In the genomic region with DNA sequence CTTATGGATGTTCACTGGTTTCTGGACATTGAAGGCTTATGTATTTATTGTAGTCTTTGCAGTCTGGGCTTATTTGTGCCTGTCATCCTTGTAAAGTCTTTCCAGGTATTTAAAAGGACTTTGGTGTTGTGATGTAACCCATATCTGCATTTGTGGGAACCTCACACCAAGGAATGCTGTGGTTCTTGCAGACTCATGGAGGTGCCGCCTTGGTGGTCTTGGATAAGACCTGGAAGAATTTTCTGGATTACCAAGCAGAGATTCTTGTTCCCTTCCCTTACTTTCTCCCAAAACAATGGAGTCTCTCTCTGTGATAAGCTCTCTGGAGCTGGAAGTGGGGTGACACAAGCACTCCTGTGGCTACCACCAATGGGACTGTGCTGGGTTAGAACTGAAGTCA, we compare ENCODE assay signal across 32 cellular contexts.
"Had no signal": no experiment of that assay in that cellular context is flagged by ENCODE, and none has a peak within 500 bp of the region (broad histone marks: within the 10 kb centered on the region; RNA-seq: fewer than 3 reads in every experiment).

No MANE protein-coding gene starts in this region.

- H3K27me3 ChIP-seq: body of pancreas, colonic mucosa, esophagus squamous epithelium, hepatocyte, neural progenitor cell, right atrium auricular region, spleen, suprapubic skin, tibial artery had no signal

- H3K9me3 ChIP-seq: body of pancreas, colonic mucosa, esophagus squamous epithelium, psoas muscle, right atrium auricular region had no signal

- H3K79me2 ChIP-seq: hepatocyte, parathyroid adenoma had no signal

- H3K4me1 ChIP-seq: body of pancreas, colonic mucosa, esophagus squamous epithelium, neural progenitor cell, parathyroid adenoma, psoas muscle, right atrium auricular region, spleen, suprapubic skin, tibial artery had no signal

- H3K9ac ChIP-seq: neural progenitor cell, parathyroid adenoma had no signal

- H3K4me2 ChIP-seq: hepatocyte, neural progenitor cell had no signal

- H2AFZ ChIP-seq: hepatocyte, neural progenitor cell, parathyroid adenoma had no signal

- H3K4me3 ChIP-seq: body of pancreas, colonic mucosa, esophagus squamous epithelium, hepatocyte, neural progenitor cell, psoas muscle, right atrium auricular region, spleen, suprapubic skin, tibial artery had no signal

- ATAC-seq: body of pancreas, left colon, natural killer cell, psoas muscle, T-helper 17 cell had no signal

- FAIRE-seq: endometrium, frontal cortex, keratinocyte had no signal

- DNase-seq: activated CD4-positive, alpha-beta memory T cell treated with anti-CD3 and anti-CD28 coated beads for 36 hours; activated CD4-positive, CD25-positive, alpha-beta regulatory T cell treated with anti-CD3 and anti-CD28 coated beads, Interleukin-2, amount 50 U/mL, for 72 hours; activated CD8-positive, alpha-beta memory T cell treated with anti-CD3 and anti-CD28 coated beads, Interleukin-2, amount 50 U/mL, for 4 hours; activated effector memory CD4-positive, alpha-beta T cell treated with anti-CD3 and anti-CD28 coated beads, Interleukin-2, amount 50 U/mL, for 16 hours; activated naive CD4-positive, alpha-beta T cell treated with anti-CD3 and anti-CD28 coated beads, Interleukin-2, amount 10 ng/mL, durations not matched to agents 7 days and 5 days; activated naive CD8-positive, alpha-beta T cell treated with anti-CD3 and anti-CD28 coated beads, Interleukin-2, amount 10 ng/mL, durations not matched to agents 7 days and 5 days; activated T-cell treated with anti-CD3 and anti-CD28 coated beads, Interleukin-2, amount 50 U/mL, for 1 hour; amniotic stem cell; body of pancreas; colonic mucosa; effector CD8-positive, alpha-beta T cell; esophagus squamous epithelium; glutamatergic neuron; left colon; natural killer cell; occipital lobe; psoas muscle; spleen; stimulated activated naive CD4-positive, alpha-beta T cell; T-helper 17 cell; T1000; tibial artery; WERI-Rb-1 had no signal

- H3K36me3 ChIP-seq: colonic mucosa, esophagus squamous epithelium, neural progenitor cell, right atrium auricular region, spleen, suprapubic skin, tibial artery, WERI-Rb-1 had no signal

- H3K27ac ChIP-seq: body of pancreas, colonic mucosa, epithelial cell of prostate, esophagus squamous epithelium, hepatocyte, neural progenitor cell, parathyroid adenoma, psoas muscle, right atrium auricular region, spleen, suprapubic skin, tibial artery, WERI-Rb-1 had no signal
